8 cellular contexts compared by ENCODE assay signal in the genomic region with DNA sequence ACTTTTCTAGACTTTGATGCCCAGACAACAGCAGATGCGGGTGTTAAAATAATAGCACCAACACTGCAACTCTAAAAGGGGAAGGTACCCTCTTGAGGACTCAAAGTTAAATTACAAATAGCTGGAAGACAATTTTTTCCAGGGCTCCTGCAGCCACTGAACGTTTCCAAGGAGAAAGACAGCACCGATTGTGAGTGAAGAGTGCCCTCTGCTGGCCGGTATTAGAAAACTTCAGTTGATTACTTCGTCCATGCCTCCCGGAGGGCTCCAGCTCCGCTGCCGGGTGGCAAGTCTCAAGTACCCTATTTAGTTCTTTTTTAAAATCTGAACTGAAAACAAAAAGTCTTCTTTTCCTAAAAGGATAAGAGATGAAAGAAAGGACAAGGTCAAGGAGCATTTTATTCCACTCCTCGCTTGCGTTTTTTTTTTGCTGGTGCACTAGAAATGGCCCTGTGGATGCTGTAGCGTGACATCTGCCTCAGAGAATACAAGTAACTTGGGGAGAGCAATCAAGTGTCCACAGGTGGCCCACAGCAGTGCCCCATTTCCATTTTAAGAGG.
A peak's percentile ranks its signal among the peaks of the same experiment; 100 is the strongest.
DNase-seq lines count a peak whose midpoint lies in the region; ATAC-seq and TF ChIP-seq lines count a peak whose summit lies in the region.

No MANE protein-coding gene starts in this region.

- DNase-seq in NCI-H1436 (lab: John Stamatoyannopoulos, UW) (peak; percentile 42), T-helper 17 cell (peak; percentile 50 to 60 (median 53)), adrenal gland (peak; percentile 76 to 94 (median 84)), left ventricle myocardium superior (peak; percentile 66), renal cortical epithelial cell (ENCODE audit: low read depth) (peak; percentile 65)

- H3K36me3 Mint-ChIP-seq in T-helper 17 cell (ENCODE audit: low read depth), result no peaks in the 10 kb centered on the region

- H3K4me3 Mint-ChIP-seq in T-helper 17 cell, result no peak overlapping the region

- 14 to 17% (median 15%) methylated on average over 11 of the region's 11 CpGs for WGBS in adrenal gland, 4 donors

- no peak overlapping the region for H3K27ac ChIP-seq in adrenal gland

- H3K27me3 Mint-ChIP-seq in T-helper 17 cell, result peaks cover 19% of the 10 kb centered on the region

- ATAC-seq in T-helper 17 cell (peak; percentile 73), left ventricle myocardium superior (peak; percentile 85), HG02840 (IDR thresholded peaks at IDR 0.05; ENCODE audit: low FRiP score, unreplicated experiment) (no peak), GM19467 (IDR thresholded peaks at IDR 0.05; ENCODE audit: unreplicated experiment) (no peak)

- H3K4me1 Mint-ChIP-seq in T-helper 17 cell, result peaks cover 17% of the 10 kb centered on the region

- H3K4me3 ChIP-seq in adrenal gland, result no peak overlapping the region

- H3K36me3 ChIP-seq in adrenal gland (replicated peaks in 1 of 2), result no peaks in the 10 kb centered on the region

- no peaks in the 10 kb centered on the region for H3K27me3 ChIP-seq in adrenal gland

- TF ChIP-seq CTCF in GM12873 (IDR thresholded peaks at IDR 0.05; ENCODE audit: insufficient read depth, low read depth, low read length, missing control alignments) (peak; percentile 73), adrenal gland (IDR thresholded peaks at IDR 0.05) (peak; percentile 80 to 95 (median 86))

- intact Hi-C loops in adrenal gland (cut with DNase I), result loop anchor here (5.0 kb wide), 2 partner anchors 187 to 287 kb away; a partner anchor contains a TSS
- intact Hi-C loops in left ventricle myocardium superior (cut with micrococcal nuclease), result loop anchor here (1.0 to 10.0 kb wide), 2 partner anchors 184 to 287 kb away; a partner anchor contains a TSS

- H3K27ac Mint-ChIP-seq in T-helper 17 cell, result peak overlapping the region; percentile 66

- H3K9me3 ChIP-seq in T-helper 17 cell (ENCODE audit: control insufficient read depth, low read length, poor library complexity, severe bottlenecking) (no peaks in the 10 kb centered on the region), adrenal gland (replicated peaks in 1 of 3) (no peaks in the 10 kb centered on the region)

- no peak for TF ChIP-seq POLR2A in adrenal gland (IDR thresholded peaks at IDR 0.05)

- peaks cover 0 to 8% of the 10 kb centered on the region in 2 donors for H3K4me1 ChIP-seq in adrenal gland (replicated peaks in 1 of 2)

Comparison
In these comparisons a context has a peak if more than half of its experiments do, and no peak if none do; other contexts are left out.
1. ATAC-seq: peak in T-helper 17 cell (single experiment) and left ventricle myocardium superior (single experiment); none in HG02840 (single experiment) and GM19467 (single experiment).
2. Peak in every context shown above with its lines, with median percentiles within 50 percentile points of each other: DNase-seq.